1 cellular context compared by ENCODE assay signal in the genomic region with DNA sequence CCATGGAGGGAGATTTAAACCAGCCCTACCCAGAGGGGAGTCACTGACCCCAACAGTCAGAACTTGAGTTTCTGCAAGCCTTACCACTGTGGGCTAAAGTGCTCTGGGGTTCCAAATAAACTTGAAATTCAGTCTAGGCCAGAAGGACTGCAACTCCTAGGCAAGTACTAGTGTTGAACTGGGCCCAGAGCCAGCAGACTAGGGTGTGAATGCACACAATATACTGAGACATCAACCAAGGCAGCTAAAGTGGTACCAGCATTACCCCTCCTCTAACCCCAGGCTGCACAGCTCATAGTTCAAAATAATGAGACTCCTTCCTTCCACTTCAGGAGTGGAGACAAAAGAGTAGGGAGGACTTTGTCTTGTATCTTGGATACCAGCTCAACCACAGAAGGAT.
TF ChIP-seq lines count a peak whose summit lies in the region.

No MANE protein-coding gene starts in this region.

TF ChIP-seq in HepG2, 621 proteins besides CTCF, POLR2A, EP300 and RAD21:
- no peak for TF ChIP-seq NFE2 (CRISPR knock-in tag; IDR thresholded peaks at IDR 0.05)
